ENCODE assay signal across 1 cellular context in the genomic region with DNA sequence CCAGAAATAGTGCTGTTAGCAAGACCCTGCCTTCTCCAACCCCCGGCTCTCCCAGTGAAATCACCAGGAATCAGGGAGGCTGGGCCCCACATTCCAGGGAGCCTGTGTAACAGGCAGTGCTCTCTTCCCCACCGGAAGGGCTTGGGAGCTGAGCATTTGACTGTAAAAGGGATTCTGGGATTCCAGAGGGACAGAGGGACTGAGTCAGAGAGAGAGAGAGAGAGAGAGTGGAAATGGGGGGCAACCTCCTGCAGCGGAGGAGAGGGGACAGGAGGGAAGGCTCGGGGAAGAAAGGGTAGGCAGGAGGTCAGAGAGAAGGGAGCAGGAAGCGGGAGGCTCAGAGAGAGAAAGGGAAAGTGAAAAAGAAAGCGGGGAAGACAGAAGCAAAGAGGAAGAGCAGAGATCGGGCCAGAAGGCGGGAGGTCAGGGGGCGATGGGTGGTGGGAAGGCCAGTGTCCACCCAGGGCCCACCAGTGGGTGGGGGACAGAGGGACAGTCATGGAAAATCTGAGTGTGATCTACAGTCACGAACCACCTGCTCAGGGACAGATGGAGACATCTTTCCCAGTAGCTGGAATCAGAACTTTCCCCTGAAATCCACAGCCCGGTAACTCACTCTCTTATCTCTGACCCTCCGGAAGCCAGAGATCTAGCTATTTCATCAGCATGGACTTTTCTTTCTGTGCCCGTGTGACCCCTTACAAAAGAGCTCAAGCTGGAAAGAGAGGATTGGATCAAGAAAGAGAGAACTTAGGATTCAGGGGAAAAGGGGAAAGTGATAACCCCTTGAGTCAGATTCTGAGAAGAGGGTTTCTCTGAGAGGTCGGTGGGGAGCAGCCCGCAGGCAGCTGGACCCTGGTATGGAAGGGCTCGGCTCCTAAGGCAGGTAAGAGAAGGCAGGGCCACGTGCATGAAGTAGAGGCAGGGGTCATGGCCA.
A peak's percentile ranks its signal among the peaks of the same experiment; 100 is the strongest.
TF ChIP-seq lines count a peak whose summit lies in the region.

No MANE protein-coding gene starts in this region.

TF ChIP-seq in HepG2, 621 proteins besides CTCF, POLR2A, EP300 and RAD21 (continued from another document and continues in another):
- TF ChIP-seq U2AF1 (optimal IDR thresholded peaks at IDR 0.05; ENCODE audit: low read depth, low read length) (no peak), ZNF232 (CRISPR knock-in tag; IDR thresholded peaks at IDR 0.05; ENCODE audit: borderline replicate concordance) (no peak), ATF7-NPFF (CRISPR knock-in tag; IDR thresholded peaks at IDR 0.05; ENCODE audit: low read depth) (no peak), FOXO1 (CRISPR knock-in tag; IDR thresholded peaks at IDR 0.05) (peak; percentile 11; the same call in 1 of the 2 replicates), PHB2 (IDR thresholded peaks at IDR 0.05; ENCODE audit: partially characterized antibody) (no peak), ZNF891 (CRISPR knock-in tag; IDR thresholded peaks at IDR 0.05) (no peak), ZBTB7A (CRISPR knock-in tag; IDR thresholded peaks at IDR 0.05) (no peak; the same call in 1 of the 2 replicates), THYN1 (CRISPR knock-in tag; IDR thresholded peaks at IDR 0.05; ENCODE audit: borderline replicate concordance, low read depth) (no peak), ZNF296 (CRISPR knock-in tag; conservative IDR thresholded peaks at IDR 0.05) (no peak), ZNF562 (CRISPR knock-in tag; IDR thresholded peaks at IDR 0.05; ENCODE audit: borderline replicate concordance) (no peak), PCBP1 (IDR thresholded peaks at IDR 0.05; ENCODE audit: borderline replicate concordance, low read depth, low read length) (no peak), JARID2 (CRISPR knock-in tag; IDR thresholded peaks at IDR 0.05; ENCODE audit: insufficient replicate concordance) (no peak), MED13 (CRISPR knock-in tag; IDR thresholded peaks at IDR 0.05) (no peak; the same call in 1 of the 2 replicates), ZC3H4 (CRISPR knock-in tag; IDR thresholded peaks at IDR 0.05; ENCODE audit: borderline replicate concordance) (peak; percentile 91; the same call in 1 of the 2 replicates), ZFP90 (CRISPR knock-in tag; IDR thresholded peaks at IDR 0.05; ENCODE audit: borderline replicate concordance) (no peak), PHF20 (CRISPR knock-in tag; IDR thresholded peaks at IDR 0.05) (no peak; the same call in 1 of the 2 replicates), ZNF790 (CRISPR knock-in tag; IDR thresholded peaks at IDR 0.05; ENCODE audit: borderline replicate concordance) (no peak), ZNF879 (CRISPR knock-in tag; IDR thresholded peaks at IDR 0.05) (no peak), CBX5 (CRISPR knock-in tag; IDR thresholded peaks at IDR 0.05; ENCODE audit: borderline replicate concordance) (no peak), HOXA9 (CRISPR knock-in tag; IDR thresholded peaks at IDR 0.05; ENCODE audit: borderline replicate concordance) (no peak), RFX5 (IDR thresholded peaks at IDR 0.05; ENCODE audit: low read depth, low read length) (no peak), ZNF501 (CRISPR knock-in tag; IDR thresholded peaks at IDR 0.05) (no peak), ZNF451 (CRISPR knock-in tag; IDR thresholded peaks at IDR 0.05) (no peak), ZNF674 (CRISPR knock-in tag; IDR thresholded peaks at IDR 0.05; ENCODE audit: low read depth) (no peak), MEF2D (CRISPR knock-in tag; IDR thresholded peaks at IDR 0.05) (peak; percentile 81), ZNF607 (CRISPR knock-in tag; IDR thresholded peaks at IDR 0.05; ENCODE audit: borderline replicate concordance) (no peak), HNRNPH1 (optimal IDR thresholded peaks at IDR 0.05; ENCODE audit: low read depth, low read length) (peak; percentile 29), ZNF264 (CRISPR knock-in tag; IDR thresholded peaks at IDR 0.05) (no peak; the same call in 1 of the 2 replicates), CENPT (CRISPR knock-in tag; IDR thresholded peaks at IDR 0.05; ENCODE audit: low read depth) (no peak), HOXA3 (CRISPR knock-in tag; IDR thresholded peaks at IDR 0.05) (peak; percentile 55), SMAD3 (CRISPR knock-in tag; IDR thresholded peaks at IDR 0.05) (peak; percentile 21), ZNF678 (CRISPR knock-in tag; IDR thresholded peaks at IDR 0.05) (no peak), ZNF709 (CRISPR knock-in tag; IDR thresholded peaks at IDR 0.05) (no peak), ZMYM4 (CRISPR knock-in tag; IDR thresholded peaks at IDR 0.05) (no peak), ZNF558 (CRISPR knock-in tag; IDR thresholded peaks at IDR 0.05; ENCODE audit: borderline replicate concordance) (peak; percentile 19; the same call in 1 of the 2 replicates), CEBPG (CRISPR knock-in tag; IDR thresholded peaks at IDR 0.05) (peak; percentile 88)
- TF ChIP-seq, protein P1, sequence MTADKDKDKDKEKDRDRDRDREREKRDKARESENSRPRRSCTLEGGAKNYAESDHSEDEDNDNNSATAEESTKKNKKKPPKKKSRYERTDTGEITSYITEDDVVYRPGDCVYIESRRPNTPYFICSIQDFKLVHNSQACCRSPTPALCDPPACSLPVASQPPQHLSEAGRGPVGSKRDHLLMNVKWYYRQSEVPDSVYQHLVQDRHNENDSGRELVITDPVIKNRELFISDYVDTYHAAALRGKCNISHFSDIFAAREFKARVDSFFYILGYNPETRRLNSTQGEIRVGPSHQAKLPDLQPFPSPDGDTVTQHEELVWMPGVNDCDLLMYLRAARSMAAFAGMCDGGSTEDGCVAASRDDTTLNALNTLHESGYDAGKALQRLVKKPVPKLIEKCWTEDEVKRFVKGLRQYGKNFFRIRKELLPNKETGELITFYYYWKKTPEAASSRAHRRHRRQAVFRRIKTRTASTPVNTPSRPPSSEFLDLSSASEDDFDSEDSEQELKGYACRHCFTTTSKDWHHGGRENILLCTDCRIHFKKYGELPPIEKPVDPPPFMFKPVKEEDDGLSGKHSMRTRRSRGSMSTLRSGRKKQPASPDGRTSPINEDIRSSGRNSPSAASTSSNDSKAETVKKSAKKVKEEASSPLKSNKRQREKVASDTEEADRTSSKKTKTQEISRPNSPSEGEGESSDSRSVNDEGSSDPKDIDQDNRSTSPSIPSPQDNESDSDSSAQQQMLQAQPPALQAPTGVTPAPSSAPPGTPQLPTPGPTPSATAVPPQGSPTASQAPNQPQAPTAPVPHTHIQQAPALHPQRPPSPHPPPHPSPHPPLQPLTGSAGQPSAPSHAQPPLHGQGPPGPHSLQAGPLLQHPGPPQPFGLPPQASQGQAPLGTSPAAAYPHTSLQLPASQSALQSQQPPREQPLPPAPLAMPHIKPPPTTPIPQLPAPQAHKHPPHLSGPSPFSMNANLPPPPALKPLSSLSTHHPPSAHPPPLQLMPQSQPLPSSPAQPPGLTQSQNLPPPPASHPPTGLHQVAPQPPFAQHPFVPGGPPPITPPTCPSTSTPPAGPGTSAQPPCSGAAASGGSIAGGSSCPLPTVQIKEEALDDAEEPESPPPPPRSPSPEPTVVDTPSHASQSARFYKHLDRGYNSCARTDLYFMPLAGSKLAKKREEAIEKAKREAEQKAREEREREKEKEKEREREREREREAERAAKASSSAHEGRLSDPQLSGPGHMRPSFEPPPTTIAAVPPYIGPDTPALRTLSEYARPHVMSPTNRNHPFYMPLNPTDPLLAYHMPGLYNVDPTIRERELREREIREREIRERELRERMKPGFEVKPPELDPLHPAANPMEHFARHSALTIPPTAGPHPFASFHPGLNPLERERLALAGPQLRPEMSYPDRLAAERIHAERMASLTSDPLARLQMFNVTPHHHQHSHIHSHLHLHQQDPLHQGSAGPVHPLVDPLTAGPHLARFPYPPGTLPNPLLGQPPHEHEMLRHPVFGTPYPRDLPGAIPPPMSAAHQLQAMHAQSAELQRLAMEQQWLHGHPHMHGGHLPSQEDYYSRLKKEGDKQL (CRISPR knock-in tag; IDR thresholded peaks at IDR 0.05; ENCODE audit: low read depth) = peak; percentile 35; the same call in 1 of the 2 replicates
- TF ChIP-seq, protein P2, sequence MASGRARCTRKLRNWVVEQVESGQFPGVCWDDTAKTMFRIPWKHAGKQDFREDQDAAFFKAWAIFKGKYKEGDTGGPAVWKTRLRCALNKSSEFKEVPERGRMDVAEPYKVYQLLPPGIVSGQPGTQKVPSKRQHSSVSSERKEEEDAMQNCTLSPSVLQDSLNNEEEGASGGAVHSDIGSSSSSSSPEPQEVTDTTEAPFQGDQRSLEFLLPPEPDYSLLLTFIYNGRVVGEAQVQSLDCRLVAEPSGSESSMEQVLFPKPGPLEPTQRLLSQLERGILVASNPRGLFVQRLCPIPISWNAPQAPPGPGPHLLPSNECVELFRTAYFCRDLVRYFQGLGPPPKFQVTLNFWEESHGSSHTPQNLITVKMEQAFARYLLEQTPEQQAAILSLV (CRISPR knock-in tag; IDR thresholded peaks at IDR 0.05; ENCODE audit: borderline replicate concordance) = peak; percentile 64; the same call in 1 of the 2 replicates
- TF ChIP-seq, protein P3, sequence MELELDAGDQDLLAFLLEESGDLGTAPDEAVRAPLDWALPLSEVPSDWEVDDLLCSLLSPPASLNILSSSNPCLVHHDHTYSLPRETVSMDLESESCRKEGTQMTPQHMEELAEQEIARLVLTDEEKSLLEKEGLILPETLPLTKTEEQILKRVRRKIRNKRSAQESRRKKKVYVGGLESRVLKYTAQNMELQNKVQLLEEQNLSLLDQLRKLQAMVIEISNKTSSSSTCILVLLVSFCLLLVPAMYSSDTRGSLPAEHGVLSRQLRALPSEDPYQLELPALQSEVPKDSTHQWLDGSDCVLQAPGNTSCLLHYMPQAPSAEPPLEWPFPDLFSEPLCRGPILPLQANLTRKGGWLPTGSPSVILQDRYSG (CRISPR knock-in tag; IDR thresholded peaks at IDR 0.05) = no peak
- TF ChIP-seq, protein P4, sequence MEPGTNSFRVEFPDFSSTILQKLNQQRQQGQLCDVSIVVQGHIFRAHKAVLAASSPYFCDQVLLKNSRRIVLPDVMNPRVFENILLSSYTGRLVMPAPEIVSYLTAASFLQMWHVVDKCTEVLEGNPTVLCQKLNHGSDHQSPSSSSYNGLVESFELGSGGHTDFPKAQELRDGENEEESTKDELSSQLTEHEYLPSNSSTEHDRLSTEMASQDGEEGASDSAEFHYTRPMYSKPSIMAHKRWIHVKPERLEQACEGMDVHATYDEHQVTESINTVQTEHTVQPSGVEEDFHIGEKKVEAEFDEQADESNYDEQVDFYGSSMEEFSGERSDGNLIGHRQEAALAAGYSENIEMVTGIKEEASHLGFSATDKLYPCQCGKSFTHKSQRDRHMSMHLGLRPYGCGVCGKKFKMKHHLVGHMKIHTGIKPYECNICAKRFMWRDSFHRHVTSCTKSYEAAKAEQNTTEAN (CRISPR knock-in tag; conservative IDR thresholded peaks at IDR 0.05) = peak; percentile 85
- TF ChIP-seq, protein P5, sequence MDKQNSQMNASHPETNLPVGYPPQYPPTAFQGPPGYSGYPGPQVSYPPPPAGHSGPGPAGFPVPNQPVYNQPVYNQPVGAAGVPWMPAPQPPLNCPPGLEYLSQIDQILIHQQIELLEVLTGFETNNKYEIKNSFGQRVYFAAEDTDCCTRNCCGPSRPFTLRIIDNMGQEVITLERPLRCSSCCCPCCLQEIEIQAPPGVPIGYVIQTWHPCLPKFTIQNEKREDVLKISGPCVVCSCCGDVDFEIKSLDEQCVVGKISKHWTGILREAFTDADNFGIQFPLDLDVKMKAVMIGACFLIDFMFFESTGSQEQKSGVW (CRISPR knock-in tag; IDR thresholded peaks at IDR 0.05; ENCODE audit: borderline replicate concordance) = no peak
- TF ChIP-seq, protein P6, sequence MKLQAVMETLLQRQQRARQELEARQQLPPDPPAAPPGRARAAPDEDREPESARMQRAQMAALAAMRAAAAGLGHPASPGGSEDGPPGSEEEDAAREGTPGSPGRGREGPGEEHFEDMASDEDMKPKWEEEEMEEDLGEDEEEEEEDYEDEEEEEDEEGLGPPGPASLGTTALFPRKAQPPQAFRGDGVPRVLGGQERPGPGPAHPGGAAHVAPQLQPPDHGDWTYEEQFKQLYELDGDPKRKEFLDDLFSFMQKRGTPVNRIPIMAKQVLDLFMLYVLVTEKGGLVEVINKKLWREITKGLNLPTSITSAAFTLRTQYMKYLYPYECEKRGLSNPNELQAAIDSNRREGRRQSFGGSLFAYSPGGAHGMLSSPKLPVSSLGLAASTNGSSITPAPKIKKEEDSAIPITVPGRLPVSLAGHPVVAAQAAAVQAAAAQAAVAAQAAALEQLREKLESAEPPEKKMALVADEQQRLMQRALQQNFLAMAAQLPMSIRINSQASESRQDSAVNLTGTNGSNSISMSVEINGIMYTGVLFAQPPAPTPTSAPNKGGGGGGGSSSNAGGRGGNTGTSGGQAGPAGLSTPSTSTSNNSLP (IDR thresholded peaks at IDR 0.05; ENCODE audit: low read depth, low read length) = peak; percentile 26; the same call in 1 of the 2 replicates
- TF ChIP-seq, protein P7, sequence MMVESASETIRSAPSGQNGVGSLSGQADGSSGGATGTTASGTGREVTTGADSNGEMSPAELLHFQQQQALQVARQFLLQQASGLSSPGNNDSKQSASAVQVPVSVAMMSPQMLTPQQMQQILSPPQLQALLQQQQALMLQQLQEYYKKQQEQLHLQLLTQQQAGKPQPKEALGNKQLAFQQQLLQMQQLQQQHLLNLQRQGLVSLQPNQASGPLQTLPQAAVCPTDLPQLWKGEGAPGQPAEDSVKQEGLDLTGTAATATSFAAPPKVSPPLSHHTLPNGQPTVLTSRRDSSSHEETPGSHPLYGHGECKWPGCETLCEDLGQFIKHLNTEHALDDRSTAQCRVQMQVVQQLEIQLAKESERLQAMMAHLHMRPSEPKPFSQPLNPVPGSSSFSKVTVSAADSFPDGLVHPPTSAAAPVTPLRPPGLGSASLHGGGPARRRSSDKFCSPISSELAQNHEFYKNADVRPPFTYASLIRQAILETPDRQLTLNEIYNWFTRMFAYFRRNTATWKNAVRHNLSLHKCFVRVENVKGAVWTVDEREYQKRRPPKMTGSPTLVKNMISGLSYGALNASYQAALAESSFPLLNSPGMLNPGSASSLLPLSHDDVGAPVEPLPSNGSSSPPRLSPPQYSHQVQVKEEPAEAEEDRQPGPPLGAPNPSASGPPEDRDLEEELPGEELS (CRISPR knock-in tag; IDR thresholded peaks at IDR 0.05) = peak; percentile 59
- TF ChIP-seq, protein P8, sequence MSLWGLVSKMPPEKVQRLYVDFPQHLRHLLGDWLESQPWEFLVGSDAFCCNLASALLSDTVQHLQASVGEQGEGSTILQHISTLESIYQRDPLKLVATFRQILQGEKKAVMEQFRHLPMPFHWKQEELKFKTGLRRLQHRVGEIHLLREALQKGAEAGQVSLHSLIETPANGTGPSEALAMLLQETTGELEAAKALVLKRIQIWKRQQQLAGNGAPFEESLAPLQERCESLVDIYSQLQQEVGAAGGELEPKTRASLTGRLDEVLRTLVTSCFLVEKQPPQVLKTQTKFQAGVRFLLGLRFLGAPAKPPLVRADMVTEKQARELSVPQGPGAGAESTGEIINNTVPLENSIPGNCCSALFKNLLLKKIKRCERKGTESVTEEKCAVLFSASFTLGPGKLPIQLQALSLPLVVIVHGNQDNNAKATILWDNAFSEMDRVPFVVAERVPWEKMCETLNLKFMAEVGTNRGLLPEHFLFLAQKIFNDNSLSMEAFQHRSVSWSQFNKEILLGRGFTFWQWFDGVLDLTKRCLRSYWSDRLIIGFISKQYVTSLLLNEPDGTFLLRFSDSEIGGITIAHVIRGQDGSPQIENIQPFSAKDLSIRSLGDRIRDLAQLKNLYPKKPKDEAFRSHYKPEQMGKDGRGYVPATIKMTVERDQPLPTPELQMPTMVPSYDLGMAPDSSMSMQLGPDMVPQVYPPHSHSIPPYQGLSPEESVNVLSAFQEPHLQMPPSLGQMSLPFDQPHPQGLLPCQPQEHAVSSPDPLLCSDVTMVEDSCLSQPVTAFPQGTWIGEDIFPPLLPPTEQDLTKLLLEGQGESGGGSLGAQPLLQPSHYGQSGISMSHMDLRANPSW (CRISPR knock-in tag; IDR thresholded peaks at IDR 0.05; ENCODE audit: borderline replicate concordance) = no peak
- TF ChIP-seq, protein P9, sequence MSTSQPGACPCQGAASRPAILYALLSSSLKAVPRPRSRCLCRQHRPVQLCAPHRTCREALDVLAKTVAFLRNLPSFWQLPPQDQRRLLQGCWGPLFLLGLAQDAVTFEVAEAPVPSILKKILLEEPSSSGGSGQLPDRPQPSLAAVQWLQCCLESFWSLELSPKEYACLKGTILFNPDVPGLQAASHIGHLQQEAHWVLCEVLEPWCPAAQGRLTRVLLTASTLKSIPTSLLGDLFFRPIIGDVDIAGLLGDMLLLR (CRISPR knock-in tag; IDR thresholded peaks at IDR 0.05) = no peak
